ENCODE assay signal across 16 cellular contexts in genomic region chr11:65165847-65166317, GRCh38. TPM values are rescaled to one million over a fixed set of nuclear protein-coding genes. Genes with fewer than 3 reads are reported as not detected.
A peak's percentile ranks its signal among the peaks of the same experiment; 100 is the strongest.
DNase-seq lines count a peak whose midpoint lies in the region; ATAC-seq and TF ChIP-seq lines count a peak whose summit lies in the region.
"Had no signal": no experiment of that assay in that cellular context is flagged by ENCODE, and none has a peak within 500 bp of the region (broad histone marks: within the 10 kb centered on the region; RNA-seq: fewer than 3 reads in every experiment).

No MANE protein-coding gene starts in this region.

- intact Hi-C loops in Caco-2 (cut with micrococcal nuclease; ENCODE audit: unreplicated experiment) (no loop called here), left lung (cut with DNase I) (no loop called here), sigmoid colon (cut with DNase I) (no loop called here)

- POLR2A ChIA-PET in Caco-2 (lab: Charles Lee) = interaction anchor here (0.6 to 1.8 kb wide), 5 partner anchors 8 to 564 kb away, joined by 3 to 7 read pairs (median 3); partner anchors contain the start of genes FAU, MRPL49 and TM7SF2

- no peak for TF ChIP-seq POLR2A in sigmoid colon (IDR thresholded peaks at IDR 0.05)

- H2AFZ ChIP-seq in hepatocyte = no peak overlapping the region

- CTCF ChIA-PET in Caco-2 (lab: Charles Lee) = interaction anchor here (0.6 to 1.1 kb wide), 7 partner anchors 14 to 1951 kb away, joined by 3 to 9 read pairs (median 4); partner anchors contain the start of genes CAPN1, FAU and MRPL49

- no peaks in the 10 kb centered on the region for H3K36me3 ChIP-seq in Caco-2 (ENCODE audit: control insufficient read depth, insufficient read depth, low read length)
- no peaks in the 10 kb centered on the region for H3K36me3 ChIP-seq in left lung
- H3K36me3 ChIP-seq in sigmoid colon = no peaks in the 10 kb centered on the region
- H3K36me3 ChIP-seq in hepatocyte (replicated peaks; ENCODE audit: insufficient read depth, low read depth) = no peaks in the 10 kb centered on the region
- H3K36me3 ChIP-seq: SJSA1 had no signal

- no peaks in the 10 kb centered on the region for H3K27me3 ChIP-seq in Caco-2 (replicated peaks; ENCODE audit: control insufficient read depth, insufficient read depth, low read length)
- no peaks in the 10 kb centered on the region for H3K27me3 ChIP-seq in left lung
- no peaks in the 10 kb centered on the region for H3K27me3 ChIP-seq in sigmoid colon
- no peaks in the 10 kb centered on the region for H3K27me3 ChIP-seq in hepatocyte

- H3K4me1 Mint-ChIP-seq in Caco-2 (ENCODE audit: low read depth, unreplicated experiment) = peaks cover 8% of the 10 kb centered on the region

- no peak for TF ChIP-seq EP300 in sigmoid colon (IDR thresholded peaks at IDR 0.05)

- no peaks in the 10 kb centered on the region for H3K9me3 Mint-ChIP-seq in Caco-2 (ENCODE audit: unreplicated experiment)
- H3K9me3 Mint-ChIP-seq: HFFc6, naive B cell had no signal

- H3K9me3 ChIP-seq in Caco-2 (no peaks in the 10 kb centered on the region), left lung (no peaks in the 10 kb centered on the region), sigmoid colon (no peaks in the 10 kb centered on the region), hepatocyte (ENCODE audit: low read depth) (no peaks in the 10 kb centered on the region)
- H3K9me3 ChIP-seq: SJSA1 had no signal

- no peaks in the 10 kb centered on the region for H4K20me1 ChIP-seq in hepatocyte (ENCODE audit: insufficient read depth, poor library complexity, severe bottlenecking)

- H3K27me3 Mint-ChIP-seq in Caco-2 (ENCODE audit: insufficient read depth, unreplicated experiment) = no peaks in the 10 kb centered on the region
- H3K27me3 Mint-ChIP-seq: naive B cell had no signal

- H3K27ac ChIP-seq in VCaP (peak overlapping the region; percentile 52; the same call in 1 of the 2 replicates), left lung (peak overlapping the region in 1 of 2 donors; percentile 53), sigmoid colon (peak overlapping the region in 1 of 4 donors; percentile 37), hepatocyte (no peak overlapping the region)
- H3K27ac ChIP-seq: SJSA1 had no signal

- 10 to 59% methylated on average over 22 of the region's 22 CpGs for WGBS in sigmoid colon, 2 donors
- 79% methylated on average over 22 of the region's 22 CpGs for WGBS in hepatocyte (ENCODE audit: low lambda C conversion rate, missing lambda C conversion rate)

- no peaks in the 10 kb centered on the region for H3K79me2 ChIP-seq in hepatocyte

- peak overlapping the region; percentile 79 for H3K27ac Mint-ChIP-seq in Caco-2 (ENCODE audit: unreplicated experiment)
- H3K27ac Mint-ChIP-seq: HFFc6 had no signal

- TF ChIP-seq CTCF in Caco-2 (IDR thresholded peaks at IDR 0.05; ENCODE audit: insufficient read depth in 1 of 2, low read depth in 1 of 2, low read length in 1 of 2, severe bottlenecking in 1 of 2, unreplicated experiment in 1 of 2) (no peak), VCaP (conservative IDR thresholded peaks at IDR 0.05) (no peak), left lung (IDR thresholded peaks at IDR 0.05) (no peak), sigmoid colon (IDR thresholded peaks at IDR 0.05) (no peak), hepatocyte (IDR thresholded peaks at IDR 0.05; ENCODE audit: poor library complexity) (no peak)

- no TSS peak for BruUV-seq in Caco-2 (replicated peaks; lab: Mats Ljungman, UMichigan)

- peak; percentile 51 for ATAC-seq in left lung
- no peak for ATAC-seq in HG02840 (IDR thresholded peaks at IDR 0.05; ENCODE audit: low FRiP score, unreplicated experiment)

- H3K36me3 Mint-ChIP-seq in Caco-2 (ENCODE audit: insufficient read depth, unreplicated experiment) = peaks cover 10% of the 10 kb centered on the region
- H3K36me3 Mint-ChIP-seq: naive B cell had no signal

- H3K4me3 Mint-ChIP-seq in Caco-2 (ENCODE audit: unreplicated experiment) = peak overlapping the region; percentile 68
- H3K4me3 Mint-ChIP-seq: HFFc6, naive B cell had no signal

- DNase-seq in Caco-2 (peak in 1 of 2 experiments; percentile 56), left lung (no peak), sigmoid colon (no peak), germinal center (ENCODE audit: low spot score) (no peak), glomerular visceral epithelial cell (ENCODE audit: extremely low spot score) (no peak), hepatocyte (ENCODE audit: low spot score) (no peak)
- DNase-seq: activated T-cell treated with anti-CD3 and anti-CD28 coated beads, Interleukin-2, amount 50 U/mL, for 48 hours; AML-193; HFFc6; naive B cell; NCI-H1417 treated with DMSO at 0.1 percent for 48 hours; NCI-H774; stimulated activated CD4-positive, alpha-beta T cell treated with anti-CD3 and anti-CD28 coated beads, Interleukin-12 subunit alpha, Interleukin-12 subunit beta, amount 100 ng/mL, for 4 hours had no signal

- no peak overlapping the region for H3K4me2 ChIP-seq in hepatocyte

- H3K9me2 ChIP-seq in hepatocyte (replicated peaks; ENCODE audit: insufficient read depth) = no peaks in the 10 kb centered on the region

- H3K4me3 ChIP-seq in Caco-2 (ENCODE audit: low read depth, low read length) (peak overlapping the region; percentile 30), left lung (no peak overlapping the region), sigmoid colon (peak overlapping the region in 3 of 4 donors; percentile 14 to 30 (median 25)), hepatocyte (no peak overlapping the region)
- H3K4me3 ChIP-seq: SJSA1 had no signal

- no peaks in the 10 kb centered on the region for H3K4me1 ChIP-seq in Caco-2
- no peaks in the 10 kb centered on the region for H3K4me1 ChIP-seq in left lung
- H3K4me1 ChIP-seq in sigmoid colon = no peaks in the 10 kb centered on the region
- H3K4me1 ChIP-seq in hepatocyte (ENCODE audit: insufficient read depth) = no peaks in the 10 kb centered on the region

RNA-seq across cellular contexts. Expression of gene SPDYC, which starts 4.2 kb away (rescaled TPM):
- total RNA-seq in Caco-2 (2022) (not detected in 2 replicates), left lung (not detected), sigmoid colon (not detected), hepatocyte (not detected in 2 replicates)
- polyA plus RNA-seq in sigmoid colon (not detected), hepatocyte (not detected in 2 replicates)
- total RNA-seq: HFFc6, SJSA1 had no signal

RNA-seq across cellular contexts. Expression of gene CAPN1, which starts 15.8 kb away (rescaled TPM):
- total RNA-seq in Caco-2 (2022) (238 and 244 TPM in 2 replicates), left lung (100 to 1,000 TPM; 232 to 248 TPM), sigmoid colon (100 to 1,000 TPM in 3 of 4 donors, 10 to 100 TPM in 1; 84.5 to 193 (median 133) TPM), hepatocyte (115 and 133 TPM in 2 replicates)
- polyA plus RNA-seq in sigmoid colon (100 to 1,000 TPM; 156 to 245 (median 210) TPM), hepatocyte (178 and 202 TPM in 2 replicates)

RNA-seq across cellular contexts. Expression of gene SYVN1, which starts 31.6 kb away (rescaled TPM):
- total RNA-seq in Caco-2 (2022) (50.9 and 56.5 TPM in 2 replicates), left lung (10 to 100 TPM; 63.5 to 74.5 TPM), sigmoid colon (10 to 100 TPM; 17.1 to 36.0 (median 24.3) TPM), hepatocyte (27.3 and 27.7 TPM in 2 replicates)
- polyA plus RNA-seq in sigmoid colon (10 to 100 TPM in 1 of 3 donors, 1 to 10 TPM in 2; 5.1 to 43.5 (median 7.2) TPM), hepatocyte (31.8 and 35.7 TPM in 2 replicates)

RNA-seq across cellular contexts. Expression of gene MRPL49, which starts 43.8 kb away (rescaled TPM):
- total RNA-seq in Caco-2 (2022) (89.2 and 95.1 TPM in 2 replicates), left lung (10 to 100 TPM; 46.8 to 47.2 TPM), sigmoid colon (100 to 1,000 TPM in 1 of 4 donors, 10 to 100 TPM in 3; 41.5 to 104 (median 72.4) TPM), hepatocyte (57.6 and 71.0 TPM in 2 replicates)
- polyA plus RNA-seq in sigmoid colon (10 to 100 TPM; 63.7 to 76.3 (median 69.8) TPM), hepatocyte (46.2 and 46.8 TPM in 2 replicates)

RNA-seq across cellular contexts. Expression of gene FAU, which starts 43.9 kb away (rescaled TPM):
- 918 and 972 TPM in 2 replicates for total RNA-seq in Caco-2 (2022)
- total RNA-seq in left lung = 100 to 1,000 TPM; 621 to 685 TPM
- total RNA-seq in sigmoid colon = 1,000 to 10,000 TPM; 1,235 to 1,561 (median 1,347) TPM
- polyA plus RNA-seq in sigmoid colon = 1,000 to 10,000 TPM in 2 of 3 donors, 100 to 1,000 TPM in 1; 811 to 1,178 (median 1,151) TPM
- 211 and 264 TPM in 2 replicates for total RNA-seq in hepatocyte
- polyA plus RNA-seq in hepatocyte = 434 and 462 TPM in 2 replicates

Comparison
In these comparisons a context has a peak if more than half of its experiments do, and no peak if none do; other contexts are left out.
1. H3K4me3 ChIP-seq: peak in Caco-2 (single experiment) and sigmoid colon (3 of 4); none in left lung (0 of 2) and hepatocyte (single experiment).